In the genomic region with DNA sequence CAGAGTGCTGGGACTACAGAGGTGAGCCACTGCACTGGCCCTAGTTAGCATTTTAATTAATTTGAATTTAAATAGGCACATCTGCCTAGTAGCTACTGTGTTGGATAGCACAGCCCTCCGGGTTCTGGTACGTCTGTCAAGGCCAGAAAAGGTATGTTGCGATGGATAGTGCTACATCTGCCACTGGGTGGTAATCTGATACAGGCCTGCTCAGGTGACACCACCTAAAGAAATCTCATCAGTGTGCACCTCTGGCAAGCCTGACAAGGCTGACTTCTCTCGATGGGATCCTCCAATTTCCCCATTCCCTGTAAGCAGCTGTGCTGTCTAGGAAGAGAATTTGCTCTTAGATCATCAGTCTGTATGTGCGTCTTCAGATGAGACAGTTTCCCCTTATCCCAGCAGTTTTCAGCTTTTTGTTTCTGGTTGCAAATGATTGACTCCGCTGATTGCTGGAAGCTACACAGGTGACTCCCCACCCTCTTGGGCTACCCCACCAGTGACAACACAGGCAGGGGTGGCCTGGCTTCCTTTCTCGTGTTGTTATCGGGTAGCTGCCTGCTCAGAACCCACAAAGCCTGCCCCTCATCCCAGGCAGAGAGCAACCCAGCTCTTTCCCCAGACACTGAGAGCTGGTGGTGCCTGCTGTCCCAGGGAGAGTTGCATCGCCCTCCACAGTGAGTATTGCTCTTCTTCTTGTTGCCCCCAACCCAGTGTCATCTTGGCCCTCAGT, we compare ENCODE assay signal across 33 cellular contexts. TPM values are rescaled to one million over a fixed set of nuclear protein-coding genes. Genes with fewer than 3 reads are reported as not detected.
DNase-seq lines count a peak whose midpoint lies in the region; ATAC-seq and TF ChIP-seq lines count a peak whose summit lies in the region.
"Had no signal": no experiment of that assay in that cellular context is flagged by ENCODE, and none has a peak within 500 bp of the region (broad histone marks: within the 10 kb centered on the region; RNA-seq: fewer than 3 reads in every experiment).

A gene with protein sequence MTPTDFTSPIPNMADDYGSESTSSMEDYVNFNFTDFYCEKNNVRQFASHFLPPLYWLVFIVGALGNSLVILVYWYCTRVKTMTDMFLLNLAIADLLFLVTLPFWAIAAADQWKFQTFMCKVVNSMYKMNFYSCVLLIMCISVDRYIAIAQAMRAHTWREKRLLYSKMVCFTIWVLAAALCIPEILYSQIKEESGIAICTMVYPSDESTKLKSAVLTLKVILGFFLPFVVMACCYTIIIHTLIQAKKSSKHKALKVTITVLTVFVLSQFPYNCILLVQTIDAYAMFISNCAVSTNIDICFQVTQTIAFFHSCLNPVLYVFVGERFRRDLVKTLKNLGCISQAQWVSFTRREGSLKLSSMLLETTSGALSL (plus strand): TSS at position 565 of the 733 bp plus-strand sequence. CDS start 8,391 bp downstream, outside the sequence.

- no peaks in the 10 kb centered on the region for H3K36me3 ChIP-seq in cardiac muscle cell
- no peaks in the 10 kb centered on the region for H3K36me3 ChIP-seq in heart left ventricle
- peaks cover 57% of the 10 kb centered on the region for H3K36me3 ChIP-seq in KOPT-K1 (ENCODE audit: insufficient read depth, low read length)
- peaks cover 20% of the 10 kb centered on the region for H3K36me3 ChIP-seq in thymus (ENCODE audit: control insufficient read depth, insufficient read depth)
- H3K36me3 ChIP-seq: left lung, pancreas, upper lobe of left lung had no signal

- H3K27ac Mint-ChIP-seq in WTC11 = no peak within 1 kb of the TSS
- H3K27ac Mint-ChIP-seq: activated CD4-positive, alpha-beta T cell treated with anti-CD3 and anti-CD28 coated beads, Interleukin-2, amount 10 ng/mL, durations not matched to agents 24 days and 14 days; endodermal cell; memory B cell had no signal

- WGBS in heart left ventricle, 4 donors = 78 to 87% (median 84%) methylated on average over 6 to 9 of the region's 9 CpGs
- 43% methylated on average over 9 of the region's 9 CpGs for WGBS in thymus

- H3K27me3 ChIP-seq in cardiac muscle cell = no peaks in the 10 kb centered on the region
- H3K27me3 ChIP-seq in heart left ventricle = peaks cover 0 to 3% (median 0%) of the 10 kb centered on the region in 9 donors
- H3K27me3 ChIP-seq in thymus (ENCODE audit: control insufficient read depth, insufficient read depth) = no peaks in the 10 kb centered on the region
- H3K27me3 ChIP-seq: left lung, pancreas, upper lobe of left lung had no signal

- CTCF ChIA-PET in WTC11 (lab: Charles Lee) = interaction anchor here (0.5 to 1.0 kb wide), 2 partner anchors 53 to 237 kb away, joined by 3 to 4 read pairs; no protein-coding TSS in a partner anchor

- no peaks in the 10 kb centered on the region for H3K9me3 Mint-ChIP-seq in WTC11
- H3K9me3 Mint-ChIP-seq: activated CD4-positive, alpha-beta T cell treated with anti-CD3 and anti-CD28 coated beads, Interleukin-2, amount 10 ng/mL, durations not matched to agents 24 days and 14 days; activated T-cell treated with anti-CD3 and anti-CD28 coated beads, Interleukin-2, amount 50 U/mL, for 4 hours; central memory CD8-positive, alpha-beta T cell; endodermal cell; memory B cell; neural crest cell had no signal

- H3K4me3 ChIP-seq in cardiac muscle cell = no peak within 1 kb of the TSS
- no peak within 1 kb of the TSS for H3K4me3 ChIP-seq in heart left ventricle
- peak within 1 kb of the TSS; percentile 88 for H3K4me3 ChIP-seq in thymus (ENCODE audit: low read length)
- H3K4me3 ChIP-seq: left lung, pancreas, skin epidermis, upper lobe of left lung had no signal

- in situ Hi-C loops in GM13976 (cut with MboI; ENCODE audit: low sequenced_read_pairs, unreplicated experiment) = no loop called here

- H3K4me3 Mint-ChIP-seq in WTC11 = no peak within 1 kb of the TSS
- H3K4me3 Mint-ChIP-seq: activated CD4-positive, alpha-beta T cell treated with anti-CD3 and anti-CD28 coated beads, Interleukin-2, amount 10 ng/mL, durations not matched to agents 24 days and 14 days; activated T-cell treated with anti-CD3 and anti-CD28 coated beads, Interleukin-2, amount 50 U/mL, for 4 hours; central memory CD8-positive, alpha-beta T cell; endodermal cell; neural crest cell had no signal

- H3K4me1 Mint-ChIP-seq in WTC11 = peaks cover 10% of the 10 kb centered on the region
- H3K4me1 Mint-ChIP-seq: endodermal cell had no signal

- H3K27me3 Mint-ChIP-seq in WTC11 (ENCODE audit: low read depth) = peaks cover 7% of the 10 kb centered on the region

- ATAC-seq in heart left ventricle = no peak
- ATAC-seq in WTC11 = peak; percentile 63; the same call in 1 of the 2 replicates
- ATAC-seq in GM21619 (IDR thresholded peaks at IDR 0.05; ENCODE audit: unreplicated experiment) = no peak
- ATAC-seq: activated T-cell treated with anti-CD3 and anti-CD28 coated beads, Interleukin-2, amount 50 U/mL, for 4 hours; left lung; Panc1; pancreas had no signal

- POLR2A ChIA-PET in WTC11 (lab: Charles Lee) = interaction anchor here (0.6 kb wide), 1 partner anchor 831 kb away, joined by 3 read pairs; no protein-coding TSS in a partner anchor

- no peaks in the 10 kb centered on the region for H3K9me3 ChIP-seq in cardiac muscle cell (ENCODE audit: low read depth)
- H3K9me3 ChIP-seq in heart left ventricle = no peaks in the 10 kb centered on the region
- H3K9me3 ChIP-seq in KOPT-K1 (ENCODE audit: insufficient read depth, low read length, poor library complexity, severe bottlenecking) = no peaks in the 10 kb centered on the region
- H3K9me3 ChIP-seq in thymus (ENCODE audit: control insufficient read depth) = no peaks in the 10 kb centered on the region
- H3K9me3 ChIP-seq: left lung, pancreas, upper lobe of left lung had no signal

- no peak for TF ChIP-seq POLR2A in heart left ventricle (IDR thresholded peaks at IDR 0.05)

- intact Hi-C loops in heart left ventricle (cut with DNase I) = no loop called here

- H3K27ac ChIP-seq in cardiac muscle cell = peak within 1 kb of the TSS; percentile 45
- no peak within 1 kb of the TSS for H3K27ac ChIP-seq in heart left ventricle
- H3K27ac ChIP-seq in KOPT-K1 (ENCODE audit: low read depth, low read length, poor library complexity, severe bottlenecking) = peak within 1 kb of the TSS; percentile 89
- peak within 1 kb of the TSS; percentile 95 for H3K27ac ChIP-seq in thymus (ENCODE audit: low read depth)
- H3K27ac ChIP-seq: left lung, pancreas, skin epidermis, upper lobe of left lung had no signal

- no peak for TF ChIP-seq CTCF in cardiac muscle cell (IDR thresholded peaks at IDR 0.05; ENCODE audit: low read depth, low read length)
- TF ChIP-seq CTCF in heart left ventricle (IDR thresholded peaks at IDR 0.05) = no peak
- no peak for TF ChIP-seq CTCF in WTC11 (IDR thresholded peaks at IDR 0.05)
- TF ChIP-seq CTCF in GM13976 (IDR thresholded peaks at IDR 0.05; ENCODE audit: borderline replicate concordance, control extremely low read depth, extremely low read depth, insufficient read depth, missing control alignments) = no peak

- peaks cover 40% of the 10 kb centered on the region for H3K4me1 ChIP-seq in cardiac muscle cell (ENCODE audit: low read depth)
- H3K4me1 ChIP-seq in heart left ventricle = peaks cover 0 to 7% (median under 1%) of the 10 kb centered on the region in 12 donors
- H3K4me1 ChIP-seq in thymus (ENCODE audit: control insufficient read depth, insufficient read depth, low read length) = peaks cover 35% of the 10 kb centered on the region
- H3K4me1 ChIP-seq: left lung, pancreas had no signal

- no peaks in the 10 kb centered on the region for H3K36me3 Mint-ChIP-seq in WTC11
- H3K36me3 Mint-ChIP-seq: memory B cell had no signal

- DNase-seq in cardiac muscle cell (ENCODE audit: low read depth in 1 of 2, low spot score in 1 of 2) (no peak), heart left ventricle (no peak), WTC11 (ENCODE audit: low spot score) (no peak), GM13976 (ENCODE audit: low spot score) (no peak), retina (no peak)
- DNase-seq: activated CD4-positive, alpha-beta T cell treated with anti-CD3 and anti-CD28 coated beads, Interleukin-2, amount 10 ng/mL, durations not matched to agents 24 days and 14 days; activated gamma-delta T cell treated with Interleukin-2 at 50 U/mL for 16 hours; activated T-cell treated with anti-CD3 and anti-CD28 coated beads, Interleukin-2, amount 50 U/mL, for 4 hours; endodermal cell; GDM1; glutamatergic neuron; GOT3; KG1; left lung; MM.1S; NCI-H2081 treated with DMSO at 0.1 percent for 48 hours; NCI-H526; pancreas; SIG-M5; stimulated activated naive CD4-positive, alpha-beta T cell; upper lobe of left lung had no signal

TF ChIP-seq in WTC11, 78 proteins besides CTCF, POLR2A, EP300 and RAD21:
- TF ChIP-seq, protein P1, sequence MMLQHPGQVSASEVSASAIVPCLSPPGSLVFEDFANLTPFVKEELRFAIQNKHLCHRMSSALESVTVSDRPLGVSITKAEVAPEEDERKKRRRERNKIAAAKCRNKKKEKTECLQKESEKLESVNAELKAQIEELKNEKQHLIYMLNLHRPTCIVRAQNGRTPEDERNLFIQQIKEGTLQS (CRISPR knock-in tag; conservative IDR thresholded peaks at IDR 0.05) = no peak

RNA-seq across cellular contexts. Expression of the gene that starts here (rescaled TPM):
- 0.21 and 0.27 TPM in 2 replicates for total RNA-seq in cardiac muscle cell
- 0.22 and 0.71 TPM in 2 replicates for polyA plus RNA-seq in cardiac muscle cell
- total RNA-seq in heart left ventricle = not detected
- polyA plus RNA-seq in heart left ventricle = under 1 TPM in 1 of 2 donors, not detected in 1; 0.03 TPM
- total RNA-seq in WTC11 (2021) = not detected in 3 replicates
- polyA plus RNA-seq in thymus = 133 TPM
- total RNA-seq: activated CD4-positive, alpha-beta T cell treated with anti-CD3 and anti-CD28 coated beads, Interleukin-2, amount 10 ng/mL, durations not matched to agents 24 days and 14 days; activated T-cell treated with anti-CD3 and anti-CD28 coated beads, Interleukin-2, amount 50 U/mL, for 4 hours; endodermal cell; HT1080; neural crest cell; renal cortical epithelial cell had no signal
- polyA plus RNA-seq: BJ, esophagus, pancreas had no signal

Comparison
In these comparisons a context has a peak if more than half of its experiments do, and no peak if none do; other contexts are left out.
1. RNA of the gene that starts here (polyA plus RNA-seq): 133 TPM in thymus (single experiment); 0.22 to 0.71 TPM in cardiac muscle cell and 0.03 TPM in heart left ventricle; every median in the first group is over 10 times any median in the second.
2. H3K27ac ChIP-seq: peak in cardiac muscle cell (single experiment), KOPT-K1 (single experiment) and thymus (single experiment); none in heart left ventricle (0 of 12).
3. Peak in ATAC-seq in WTC11; RNA of the gene not detected or under 1 TPM.